ENCODE assay signal across 19 cellular contexts in the genomic region with DNA sequence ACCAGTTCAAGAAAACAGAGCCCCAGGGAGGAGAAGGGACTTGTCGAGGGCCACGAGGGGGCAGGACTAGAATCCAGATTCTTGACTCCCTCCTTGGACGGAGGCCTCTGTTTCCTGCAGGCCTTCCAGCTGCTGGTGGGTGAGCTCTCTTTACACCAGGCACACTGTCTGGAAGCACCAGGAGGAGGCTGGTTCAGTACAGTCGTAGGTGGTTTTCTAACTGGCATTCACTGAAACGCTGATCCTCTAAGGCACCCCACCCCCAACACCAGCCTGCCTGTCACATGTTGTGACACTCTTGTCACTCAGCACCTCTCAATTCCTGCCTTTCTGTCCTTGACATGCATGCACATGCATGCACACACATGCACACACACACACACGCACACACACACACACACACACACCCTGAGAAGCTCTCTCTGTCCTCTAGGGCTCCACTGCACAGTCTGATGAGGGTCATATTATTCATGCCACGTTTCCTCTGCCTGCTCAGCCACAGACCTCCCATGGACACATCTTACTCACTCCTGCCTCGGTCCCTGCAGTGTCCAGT. TPM values are rescaled to one million over a fixed set of nuclear protein-coding genes. Genes with fewer than 3 reads are reported as not detected.
DNase-seq lines count a peak whose midpoint lies in the region; ATAC-seq, FAIRE-seq and TF ChIP-seq lines count a peak whose summit lies in the region.
"Had no signal": no experiment of that assay in that cellular context is flagged by ENCODE, and none has a peak within 500 bp of the region (broad histone marks: within the 10 kb centered on the region; RNA-seq: fewer than 3 reads in every experiment).

No MANE protein-coding gene starts in this region.

- no peaks in the 10 kb centered on the region for H3K4me1 Mint-ChIP-seq in T-helper 1 cell treated with Interleukin-12 subunit alpha and Interleukin-12 subunit beta and Interleukin-4 antibody, amounts not matched to agents 30 μg/mL and 1 μg/mL, for 36 hours (ENCODE audit: low read depth)
- H3K4me1 Mint-ChIP-seq: activated CD4-positive, alpha-beta memory T cell treated with anti-CD3 and anti-CD28 coated beads, Interleukin-2, amount 10 ng/mL, durations not matched to agents 7 days and 5 days; naive B cell had no signal

- H3K79me2 ChIP-seq in GM12878 (ENCODE audit: control insufficient read depth, insufficient read depth, low read length): no peaks in the 10 kb centered on the region

- peak overlapping the region; percentile 39 for H3K27ac Mint-ChIP-seq in T-helper 1 cell treated with Interleukin-12 subunit alpha and Interleukin-12 subunit beta and Interleukin-4 antibody, amounts not matched to agents 30 μg/mL and 1 μg/mL, for 36 hours
- H3K27ac Mint-ChIP-seq: activated CD4-positive, alpha-beta memory T cell treated with anti-CD3 and anti-CD28 coated beads, Interleukin-2, amount 10 ng/mL, durations not matched to agents 7 days and 5 days; naive B cell had no signal

- no peak for DNase-seq in T-helper 1 cell
- DNase-seq in GM12878 (ENCODE audit: low read depth, low spot score): no peak
- peak; percentile 68 for DNase-seq in kidney tubule cell (ENCODE audit: low spot score)
- peak; percentile 13 for DNase-seq in superior temporal gyrus (ENCODE audit: extremely low spot score)
- no peak for DNase-seq in BE2C
- no peak for DNase-seq in DMS114 treated with DMSO at 0.1 percent for 48 hours (lab: John Stamatoyannopoulos, UW; ENCODE audit: unreplicated experiment)
- no peak for DNase-seq in NCI-H345 treated with DMSO at 0.1 percent for 48 hours (lab: John Stamatoyannopoulos, UW; ENCODE audit: unreplicated experiment)
- DNase-seq: 8988T; activated CD4-positive, alpha-beta memory T cell treated with anti-CD3 and anti-CD28 coated beads, Interleukin-2, amount 10 ng/mL, durations not matched to agents 7 days and 5 days; activated effector memory CD4-positive, alpha-beta T cell treated with Interleukin-2 at 50 U/mL for 16 hours; naive B cell; NCI-H1048; NCI-H510A; T-helper 9 cell; trophoblast cell had no signal

- H3K9ac ChIP-seq in GM12878 (ENCODE audit: control insufficient read depth, insufficient read depth, low read length): no peak overlapping the region

- TF ChIP-seq RAD21 in GM12878 (IDR thresholded peaks at IDR 0.05; ENCODE audit: insufficient read depth, low read depth, low read length): no peak

- no TSS peak for BruUV-seq in GM12878 (replicated peaks; lab: Mats Ljungman, UMichigan)

- H3K4me3 ChIP-seq in GM12878 (no peak overlapping the region), BE2C (ENCODE audit: low read depth, low read length) (no peak overlapping the region)
- H3K4me3 ChIP-seq: colonic mucosa had no signal

- no peaks in the 10 kb centered on the region for H3K36me3 ChIP-seq in GM12878 (ENCODE audit: control insufficient read depth in 2 of 2, insufficient read depth in 2 of 2, low read length in 1 of 2)
- no peaks in the 10 kb centered on the region for H3K36me3 ChIP-seq in BE2C
- H3K36me3 ChIP-seq: colonic mucosa had no signal

- TF ChIP-seq EP300 in GM12878 (IDR thresholded peaks at IDR 0.05; ENCODE audit: borderline replicate concordance in 1 of 2, control insufficient read depth in 1 of 2, low read depth in 2 of 2, low read length in 2 of 2): no peak

- H3K4me1 ChIP-seq in GM12878 (ENCODE audit: control insufficient read depth, insufficient read depth, low read length) (peaks cover 7% of the 10 kb centered on the region), BE2C (no peaks in the 10 kb centered on the region)
- H3K4me1 ChIP-seq: colonic mucosa had no signal

- H3K4me2 ChIP-seq in GM12878 (ENCODE audit: control insufficient read depth, insufficient read depth): no peak overlapping the region

- peak; percentile 31; the same call in 1 of the 3 replicates for ATAC-seq in GM12878

- no peaks in the 10 kb centered on the region for H4K20me1 ChIP-seq in GM12878 (ENCODE audit: control insufficient read depth, insufficient read depth)

- CTCF ChIA-PET in GM12878 (lab: Yijun Ruan, JAX): interaction anchor here (1.2 to 4.2 kb wide), 3 partner anchors 11 to 36 kb away, joined by 3 to 21 read pairs (median 3); no protein-coding TSS in a partner anchor

- RAD21 ChIA-PET in GM12878 (lab: Charles Lee; ENCODE audit: unreplicated experiment): interaction anchor here (0.9 to 1.5 kb wide), 3 partner anchors 24 to 113 kb away, joined by 3 to 4 read pairs (median 3); no protein-coding TSS in a partner anchor

- H3K4me3 Mint-ChIP-seq in T-helper 1 cell treated with Interleukin-12 subunit alpha and Interleukin-12 subunit beta and Interleukin-4 antibody, amounts not matched to agents 30 μg/mL and 1 μg/mL, for 36 hours: no peak overlapping the region
- H3K4me3 Mint-ChIP-seq: activated CD4-positive, alpha-beta memory T cell treated with anti-CD3 and anti-CD28 coated beads, Interleukin-2, amount 10 ng/mL, durations not matched to agents 7 days and 5 days; naive B cell had no signal

- FAIRE-seq in GM12878 (lab: Jason Lieb, UNC): no peak
- FAIRE-seq: islet of Langerhans had no signal

- no peaks in the 10 kb centered on the region for H3K27me3 ChIP-seq in GM12878 (replicated peaks in 1 of 2; ENCODE audit: control insufficient read depth in 2 of 2, insufficient read depth in 2 of 2, low read length in 1 of 2)
- no peaks in the 10 kb centered on the region for H3K27me3 ChIP-seq in BE2C
- H3K27me3 ChIP-seq: colonic mucosa had no signal

- H2AFZ ChIP-seq in GM12878 (ENCODE audit: control insufficient read depth, low read depth, low read length): no peak overlapping the region

- in situ Hi-C loops in GM12878 (cut with MboI): no loop called here

- H3K27ac ChIP-seq in GM12878 (ENCODE audit: control insufficient read depth, insufficient read depth): no peak overlapping the region
- H3K27ac ChIP-seq: colonic mucosa had no signal

- TF ChIP-seq CTCF in GM12878 (IDR thresholded peaks at IDR 0.05 in 2 of 3, conservative IDR thresholded peaks at IDR 0.05 in 1 of 3; ENCODE audit: control insufficient read depth in 2 of 3, extremely low read depth in 1 of 3, insufficient read depth in 1 of 3, low read depth in 3 of 3, low read length in 3 of 3) (no peak), BE2C (IDR thresholded peaks at IDR 0.05; ENCODE audit: low read depth, low read length) (no peak)

- no peaks in the 10 kb centered on the region for H3K9me3 Mint-ChIP-seq in T-helper 1 cell treated with Interleukin-12 subunit alpha and Interleukin-12 subunit beta and Interleukin-4 antibody, amounts not matched to agents 30 μg/mL and 1 μg/mL, for 36 hours
- H3K9me3 Mint-ChIP-seq: activated CD4-positive, alpha-beta memory T cell treated with anti-CD3 and anti-CD28 coated beads, Interleukin-2, amount 10 ng/mL, durations not matched to agents 7 days and 5 days; naive B cell had no signal

- no peaks in the 10 kb centered on the region for H3K36me3 Mint-ChIP-seq in T-helper 1 cell treated with Interleukin-12 subunit alpha and Interleukin-12 subunit beta and Interleukin-4 antibody, amounts not matched to agents 30 μg/mL and 1 μg/mL, for 36 hours (ENCODE audit: low read depth)
- H3K36me3 Mint-ChIP-seq: naive B cell had no signal

- 19% methylated on average over 8 of the region's 8 CpGs for WGBS in GM12878 (ENCODE audit: insufficient coverage, insufficient replicate concordance, low lambda C conversion rate, missing lambda C conversion rate)

- H3K9me3 ChIP-seq in GM12878 (replicated peaks; ENCODE audit: control insufficient read depth, insufficient read depth, low read length) (no peaks in the 10 kb centered on the region), BE2C (no peaks in the 10 kb centered on the region)
- H3K9me3 ChIP-seq: colonic mucosa had no signal

- no peaks in the 10 kb centered on the region for H3K27me3 Mint-ChIP-seq in T-helper 1 cell treated with Interleukin-12 subunit alpha and Interleukin-12 subunit beta and Interleukin-4 antibody, amounts not matched to agents 30 μg/mL and 1 μg/mL, for 36 hours (ENCODE audit: low read depth)
- H3K27me3 Mint-ChIP-seq: activated CD4-positive, alpha-beta memory T cell treated with anti-CD3 and anti-CD28 coated beads, Interleukin-2, amount 10 ng/mL, durations not matched to agents 7 days and 5 days; naive B cell had no signal

- no peak for TF ChIP-seq POLR2A in GM12878 (IDR thresholded peaks at IDR 0.05; ENCODE audit: low read depth, low read length)

- POLR2A ChIA-PET in GM12878 (lab: Charles Lee): no interaction called here

- SMC1A ChIA-PET in GM12878 (lab: Charles Lee; ENCODE audit: uncharacterized antibody, unreplicated experiment): interaction anchor here (1.1 to 1.8 kb wide), 2 partner anchors 10 to 84 kb away, joined by 3 to 4 read pairs; no protein-coding TSS in a partner anchor

- intact Hi-C loops in GM12878 (cut with micrococcal nuclease; ENCODE audit: unreplicated experiment): no loop called here

RNA-seq across cellular contexts. Expression of a gene that starts 0.8 kb away (rescaled TPM):
- total RNA-seq in GM12878 (2013; cell fraction: nucleolus; rRNA removed): not detected in 2 replicates
- total RNA-seq in GM12878 (2014; rRNA removed) (not detected in 2 replicates), GM12878 (2014; rRNA removed; fragmentation: Illumina TruSeq; extraction: Trizol) (not detected in 2 replicates), GM12878 (2021) (not detected in 2 replicates)
- polyA plus RNA-seq in GM12878 (2011; ENCODE audit: low read depth): not detected
- polyA plus RNA-seq in GM12878 (2011; rRNA removed) (not detected in 2 replicates), GM12878 (2014; fragmentation: Illumina TruSeq; extraction: Trizol) (not detected in 2 replicates), GM12878 (2014; fragmentation: Nextera tagmentation; extraction: Ambion mirVana) (not detected), GM12878 (2014; rRNA removed) (not detected in 2 replicates), GM12878 (2016; fragmentation: Nextera tagmentation; extraction: Ambion mirVana) (not detected)
- not detected in 2 replicates for polyA plus RNA-seq in GM12878 (2011; cell fraction: cytosol; rRNA removed)
- polyA plus RNA-seq in GM12878 (2011; cell fraction: nucleus; rRNA removed): not detected in 2 replicates
- polyA plus RNA-seq in GM12878 (2012): not detected in 2 replicates
- polyA minus RNA-seq in GM12878 (2011; rRNA and poly(A)+ RNA removed): not detected in 2 replicates
- not detected in 2 replicates for polyA minus RNA-seq in GM12878 (2011; cell fraction: cytosol; rRNA and poly(A)+ RNA removed)
- polyA minus RNA-seq in GM12878 (2011; cell fraction: nucleus; rRNA and poly(A)+ RNA removed): not detected in 2 replicates
- polyA plus RNA-seq in BE2C (2012; ENCODE audit: insufficient read depth, insufficient read length, low read depth): not detected
- total RNA-seq: activated CD4-positive, alpha-beta memory T cell treated with anti-CD3 and anti-CD28 coated beads, Interleukin-2, amount 10 ng/mL, durations not matched to agents 7 days and 5 days had no signal

RNA-seq across cellular contexts. Expression of a gene that starts 29.2 kb away (rescaled TPM):
- not detected in 2 replicates for total RNA-seq in GM12878 (2013; cell fraction: nucleolus; rRNA removed)
- total RNA-seq in GM12878 (2014; rRNA removed): 0.27 and 0.62 TPM in 2 replicates
- 0.18 and 0.45 TPM in 2 replicates for total RNA-seq in GM12878 (2014; rRNA removed; fragmentation: Illumina TruSeq; extraction: Trizol)
- total RNA-seq in GM12878 (2021): 0.46 and 0.56 TPM in 2 replicates
- 0.34 TPM for polyA plus RNA-seq in GM12878 (2011; ENCODE audit: low read depth)
- 0.22 and 0.35 TPM in 2 replicates for polyA plus RNA-seq in GM12878 (2011; rRNA removed)
- polyA plus RNA-seq in GM12878 (2011; cell fraction: cytosol; rRNA removed): 0.47 and 0.70 TPM in 2 replicates
- polyA plus RNA-seq in GM12878 (2011; cell fraction: nucleus; rRNA removed): 0.76 and 1.5 TPM in 2 replicates
- 0.23 and 0.34 TPM in 2 replicates for polyA plus RNA-seq in GM12878 (2012)
- polyA plus RNA-seq in GM12878 (2014; fragmentation: Illumina TruSeq; extraction: Trizol): 0.71 TPM in 1 of 2 replicates, not detected in the other
- under 1 TPM; 0.05 to 0.08 TPM for polyA plus RNA-seq in GM12878 (2014; fragmentation: Nextera tagmentation; extraction: Ambion mirVana)
- polyA plus RNA-seq in GM12878 (2014; rRNA removed): 0.22 and 0.55 TPM in 2 replicates
- polyA plus RNA-seq in GM12878 (2016; fragmentation: Nextera tagmentation; extraction: Ambion mirVana): under 1 TPM; 0.62 to 0.84 TPM
- polyA minus RNA-seq in GM12878 (2011; rRNA and poly(A)+ RNA removed): 0.36 TPM in 1 of 2 replicates, not detected in the other
- 0.83 and 1.3 TPM in 2 replicates for polyA minus RNA-seq in GM12878 (2011; cell fraction: cytosol; rRNA and poly(A)+ RNA removed)
- polyA minus RNA-seq in GM12878 (2011; cell fraction: nucleus; rRNA and poly(A)+ RNA removed): 0.67 and 0.73 TPM in 2 replicates
- polyA plus RNA-seq in BE2C (2012; ENCODE audit: insufficient read depth, insufficient read length, low read depth): not detected
- total RNA-seq: activated CD4-positive, alpha-beta memory T cell treated with anti-CD3 and anti-CD28 coated beads, Interleukin-2, amount 10 ng/mL, durations not matched to agents 7 days and 5 days; Caco-2 had no signal

RNA-seq across cellular contexts. Expression of a gene that starts 56.0 kb away (rescaled TPM):
- 8.3 and 10.3 TPM in 2 replicates for total RNA-seq in GM12878 (2013; cell fraction: nucleolus; rRNA removed)
- 26.5 and 39.7 TPM in 2 replicates for total RNA-seq in GM12878 (2014; rRNA removed)
- total RNA-seq in GM12878 (2014; rRNA removed; fragmentation: Illumina TruSeq; extraction: Trizol): 6.6 and 7.2 TPM in 2 replicates
- total RNA-seq in GM12878 (2021): 51.1 and 58.2 TPM in 2 replicates
- 7.8 TPM for polyA plus RNA-seq in GM12878 (2011; ENCODE audit: low read depth)
- polyA plus RNA-seq in GM12878 (2011; rRNA removed): 7.7 and 22.3 TPM in 2 replicates
- 14.2 and 15.3 TPM in 2 replicates for polyA plus RNA-seq in GM12878 (2011; cell fraction: cytosol; rRNA removed)
- 302 and 461 TPM in 2 replicates for polyA plus RNA-seq in GM12878 (2011; cell fraction: nucleus; rRNA removed)
- 15.2 and 27.8 TPM in 2 replicates for polyA plus RNA-seq in GM12878 (2012)
- 24.7 and 37.7 TPM in 2 replicates for polyA plus RNA-seq in GM12878 (2014; fragmentation: Illumina TruSeq; extraction: Trizol)
- 1 to 10 TPM; 2.0 to 4.4 TPM for polyA plus RNA-seq in GM12878 (2014; fragmentation: Nextera tagmentation; extraction: Ambion mirVana)
- 44.4 and 49.6 TPM in 2 replicates for polyA plus RNA-seq in GM12878 (2014; rRNA removed)
- polyA plus RNA-seq in GM12878 (2016; fragmentation: Nextera tagmentation; extraction: Ambion mirVana): 10 to 100 TPM; 78.6 to 87.2 TPM
- 9.4 and 12.7 TPM in 2 replicates for polyA minus RNA-seq in GM12878 (2011; rRNA and poly(A)+ RNA removed)
- polyA minus RNA-seq in GM12878 (2011; cell fraction: cytosol; rRNA and poly(A)+ RNA removed): 4.0 and 5.6 TPM in 2 replicates
- polyA minus RNA-seq in GM12878 (2011; cell fraction: nucleus; rRNA and poly(A)+ RNA removed): 23.7 and 51.4 TPM in 2 replicates
- polyA plus RNA-seq in BE2C (2012; ENCODE audit: insufficient read depth, insufficient read length, low read depth): 80.6 TPM

Comparison
In these comparisons a context has a peak if more than half of its experiments do, and no peak if none do; other contexts are left out.
1. DNase-seq: peak in kidney tubule cell (single experiment) and superior temporal gyrus (single experiment); none in T-helper 1 cell (0 of 5), GM12878 (single experiment), BE2C (single experiment), DMS114 treated with DMSO at 0.1 percent for 48 hours (single experiment) and NCI-H345 treated with DMSO at 0.1 percent for 48 hours (single experiment).